20 cellular contexts compared by ENCODE assay signal in the genomic region with DNA sequence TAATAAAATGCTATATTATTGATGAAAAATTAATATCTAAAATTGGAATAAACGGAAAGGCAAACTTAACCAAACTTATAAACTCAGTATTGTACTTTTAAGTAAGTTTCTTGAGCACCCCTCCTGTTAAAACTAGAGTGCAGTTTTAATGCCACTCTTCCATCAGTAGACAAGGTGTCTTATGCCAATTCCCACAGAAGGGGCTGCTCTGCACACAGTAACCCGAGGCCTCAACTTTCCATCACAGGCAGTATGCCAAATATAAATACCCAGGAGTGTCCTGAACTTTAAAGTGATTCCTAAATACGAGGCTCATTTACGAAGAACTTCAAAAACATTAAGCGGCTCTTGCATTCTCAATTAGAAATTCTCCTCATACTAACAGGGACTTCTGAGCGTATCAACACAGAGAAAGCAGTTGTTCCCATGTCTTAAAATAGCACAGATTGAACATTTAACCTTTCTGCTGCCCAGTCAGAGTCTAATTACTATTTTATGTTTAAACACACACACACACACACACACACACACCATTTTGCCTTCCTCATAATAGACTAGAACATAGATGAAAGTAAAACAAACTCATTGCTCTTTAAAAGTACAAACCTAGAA.
DNase-seq lines count a peak whose midpoint lies in the region; ATAC-seq, FAIRE-seq and TF ChIP-seq lines count a peak whose summit lies in the region.
"Had no signal": no experiment of that assay in that cellular context is flagged by ENCODE, and none has a peak within 500 bp of the region (broad histone marks: within the 10 kb centered on the region; RNA-seq: fewer than 3 reads in every experiment).

No MANE protein-coding gene starts in this region.

- H3K36me3 ChIP-seq in endothelial cell of umbilical vein (ENCODE audit: control insufficient read depth in 2 of 2, extremely low read depth in 1 of 2, insufficient read depth in 2 of 2, low read length in 2 of 2) = no peaks in the 10 kb centered on the region
- H3K36me3 ChIP-seq: neutrophil had no signal

- H3K27ac Mint-ChIP-seq in nephron = peak overlapping the region; percentile 12 to 73 (median 48)
- H3K27ac Mint-ChIP-seq: activated CD4-positive, alpha-beta T cell treated with anti-CD3 and anti-CD28 coated beads, Interleukin-2, amount 10 ng/mL, durations not matched to agents 24 days and 14 days; activated naive CD8-positive, alpha-beta T cell treated with anti-CD3 and anti-CD28 coated beads, Interleukin-2, amount 50 U/mL, for 24 hours; activated T-cell treated with anti-CD3 and anti-CD28 coated beads, Interleukin-2, amount 50 U/mL, for 24 hours had no signal

- peaks cover under 1% of the 10 kb centered on the region for H3K27me3 Mint-ChIP-seq in nephron (ENCODE audit: low read depth)
- H3K27me3 Mint-ChIP-seq: activated CD4-positive, alpha-beta T cell treated with anti-CD3 and anti-CD28 coated beads, Interleukin-2, amount 10 ng/mL, durations not matched to agents 24 days and 14 days; activated naive CD8-positive, alpha-beta T cell treated with anti-CD3 and anti-CD28 coated beads, Interleukin-2, amount 50 U/mL, for 24 hours; activated T-cell treated with anti-CD3 and anti-CD28 coated beads, Interleukin-2, amount 50 U/mL, for 24 hours had no signal

- H2AFZ ChIP-seq in endothelial cell of umbilical vein (ENCODE audit: low read depth, low read length) = peak overlapping the region; percentile 42

- TF ChIP-seq CTCF in endothelial cell of umbilical vein (IDR thresholded peaks at IDR 0.05; ENCODE audit: extremely low read depth in 1 of 2, insufficient read depth in 1 of 2, low read depth in 1 of 2, low read length in 2 of 2) = no peak
- TF ChIP-seq CTCF in nephron (IDR thresholded peaks at IDR 0.05; ENCODE audit: unreplicated experiment in 3 of 3) = peak in 1 of 3 experiments; percentile 23

- no peak for FAIRE-seq in endothelial cell of umbilical vein (lab: Jason Lieb, UNC)

- intact Hi-C loops in endothelial cell of umbilical vein (cut with micrococcal nuclease) = no loop called here

- DNase-seq in DMS 273 treated with DMSO at 0.1 percent for 48 hours (lab: John Stamatoyannopoulos, UW) = peak; percentile 53
- DNase-seq in NCI-H2227 treated with DMSO at 0.1 percent for 48 hours (lab: John Stamatoyannopoulos, UW) = peak; percentile 56
- DNase-seq in endothelial cell of umbilical vein (ENCODE audit: low read depth, low spot score) = peak; percentile 9
- no peak for DNase-seq in epidermal melanocyte (ENCODE audit: insufficient read length, low spot score)
- DNase-seq in stimulated activated CD8-positive, alpha-beta memory T cell treated with anti-CD3 and anti-CD28 coated beads, Interleukin-4, amount 100 ng/mL, for 48 hours = no peak
- no peak for DNase-seq in activated T-cell treated with anti-CD3 and anti-CD28 coated beads for 4 hours
- DNase-seq: activated CD4-positive, alpha-beta T cell treated with anti-CD3 and anti-CD28 coated beads, Interleukin-2, amount 10 ng/mL, durations not matched to agents 24 days and 14 days; activated naive CD8-positive, alpha-beta T cell treated with anti-CD3 and anti-CD28 coated beads, Interleukin-2, amount 50 U/mL, for 24 hours; activated T-cell treated with anti-CD3 and anti-CD28 coated beads, Interleukin-2, amount 50 U/mL, for 24 hours; cortex of kidney; KBM-7; NCI-H2029; SIG-M5; T1000 had no signal

- no peak overlapping the region for H3K27ac ChIP-seq in endothelial cell of umbilical vein (ENCODE audit: insufficient read depth, low read depth, low read length)
- H3K27ac ChIP-seq: neutrophil had no signal

- dilution Hi-C loops in endothelial cell of umbilical vein (cut with MboI; ENCODE audit: extremely low pct_ligation_motif_present, low sequenced_read_pairs) = no loop called here

- no peaks in the 10 kb centered on the region for H3K4me1 ChIP-seq in endothelial cell of umbilical vein (ENCODE audit: control insufficient read depth, extremely low read depth, insufficient read depth, low read length)

- H3K9me1 ChIP-seq in endothelial cell of umbilical vein (replicated peaks; ENCODE audit: control insufficient read depth, extremely low read depth, insufficient read depth, low read length) = no peaks in the 10 kb centered on the region

- CTCF ChIA-PET in endothelial cell of umbilical vein (lab: Charles Lee) = no interaction called here

- H3K9me3 ChIP-seq in endothelial cell of umbilical vein (replicated peaks; ENCODE audit: control insufficient read depth, insufficient read depth, low read length) = no peaks in the 10 kb centered on the region
- H3K9me3 ChIP-seq: neutrophil had no signal

- no peaks in the 10 kb centered on the region for H3K27me3 ChIP-seq in endothelial cell of umbilical vein (ENCODE audit: control insufficient read depth in 2 of 2, insufficient read depth in 2 of 2, low read length in 2 of 2)
- H3K27me3 ChIP-seq: neutrophil had no signal

- H4K20me1 ChIP-seq in endothelial cell of umbilical vein (replicated peaks; ENCODE audit: control insufficient read depth, extremely low read depth, insufficient read depth, low read length) = no peaks in the 10 kb centered on the region

- H3K9me3 Mint-ChIP-seq in nephron = peaks cover 3% of the 10 kb centered on the region
- H3K9me3 Mint-ChIP-seq: activated CD4-positive, alpha-beta T cell treated with anti-CD3 and anti-CD28 coated beads, Interleukin-2, amount 10 ng/mL, durations not matched to agents 24 days and 14 days; activated T-cell treated with anti-CD3 and anti-CD28 coated beads, Interleukin-2, amount 50 U/mL, for 24 hours had no signal

- no peak overlapping the region for H3K4me2 ChIP-seq in endothelial cell of umbilical vein (ENCODE audit: insufficient read depth, low read length)

- H3K9ac ChIP-seq in endothelial cell of umbilical vein (replicated peaks; ENCODE audit: extremely low read depth, insufficient read depth, low read length) = no peak overlapping the region

- peak overlapping the region in 1 of 3 experiments; percentile 18 for H3K4me3 Mint-ChIP-seq in nephron
- H3K4me3 Mint-ChIP-seq: activated CD4-positive, alpha-beta T cell treated with anti-CD3 and anti-CD28 coated beads, Interleukin-2, amount 10 ng/mL, durations not matched to agents 24 days and 14 days; activated naive CD8-positive, alpha-beta T cell treated with anti-CD3 and anti-CD28 coated beads, Interleukin-2, amount 50 U/mL, for 24 hours; activated T-cell treated with anti-CD3 and anti-CD28 coated beads, Interleukin-2, amount 50 U/mL, for 24 hours had no signal

- ATAC-seq in GM21528 (IDR thresholded peaks at IDR 0.05; ENCODE audit: low FRiP score, unreplicated experiment) = no peak
- ATAC-seq: activated naive CD8-positive, alpha-beta T cell treated with anti-CD3 and anti-CD28 coated beads, Interleukin-2, amount 50 U/mL, for 24 hours; esophagus mucosa; HCT116 had no signal

- no TSS peak for BruUV-seq in endothelial cell of umbilical vein (replicated peaks; lab: Mats Ljungman, UMichigan)

- no peak for TF ChIP-seq POLR2A in endothelial cell of umbilical vein (IDR thresholded peaks at IDR 0.05; ENCODE audit: low read depth, low read length)

- H3K4me3 ChIP-seq in endothelial cell of umbilical vein (replicated peaks in 1 of 3; ENCODE audit: insufficient read depth in 1 of 3, low read depth in 1 of 3, low read length in 3 of 3) = no peak overlapping the region
- H3K4me3 ChIP-seq: lung had no signal

- no peaks in the 10 kb centered on the region for H3K79me2 ChIP-seq in endothelial cell of umbilical vein (ENCODE audit: control insufficient read depth, insufficient read depth, low read length)

- H3K36me3 Mint-ChIP-seq in nephron (ENCODE audit: low read depth) = peaks cover 3% of the 10 kb centered on the region

- H3K4me1 Mint-ChIP-seq in nephron = peaks cover 34% of the 10 kb centered on the region
- H3K4me1 Mint-ChIP-seq: activated CD4-positive, alpha-beta T cell treated with anti-CD3 and anti-CD28 coated beads, Interleukin-2, amount 10 ng/mL, durations not matched to agents 24 days and 14 days; activated naive CD8-positive, alpha-beta T cell treated with anti-CD3 and anti-CD28 coated beads, Interleukin-2, amount 50 U/mL, for 24 hours had no signal

- POLR2A ChIA-PET in endothelial cell of umbilical vein (lab: Charles Lee) = no interaction called here

TF ChIP-seq in endothelial cell of umbilical vein, 7 proteins besides CTCF, POLR2A, EP300 and RAD21:
- no peak for TF ChIP-seq FOS (IDR thresholded peaks at IDR 0.05; ENCODE audit: borderline replicate concordance, insufficient read depth, low read length)
- TF ChIP-seq GATA2 (IDR thresholded peaks at IDR 0.05; ENCODE audit: insufficient read depth, insufficient read length, low read depth, low read length) = no peak
- TF ChIP-seq MYC (IDR thresholded peaks at IDR 0.05; ENCODE audit: low read depth, low read length) = no peak
- no peak for TF ChIP-seq EZH2 (IDR thresholded peaks at IDR 0.05; ENCODE audit: borderline replicate concordance, low read depth, low read length, severe bottlenecking)
- TF ChIP-seq JUN (IDR thresholded peaks at IDR 0.05; ENCODE audit: borderline replicate concordance, insufficient read depth, insufficient read length, low read depth) = no peak
- TF ChIP-seq POLR2AphosphoS5 (IDR thresholded peaks at IDR 0.05; ENCODE audit: insufficient read depth, low read depth, low read length) = no peak
- TF ChIP-seq, protein P1, sequence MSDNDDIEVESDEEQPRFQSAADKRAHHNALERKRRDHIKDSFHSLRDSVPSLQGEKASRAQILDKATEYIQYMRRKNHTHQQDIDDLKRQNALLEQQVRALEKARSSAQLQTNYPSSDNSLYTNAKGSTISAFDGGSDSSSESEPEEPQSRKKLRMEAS (IDR thresholded peaks at IDR 0.05; ENCODE audit: insufficient read depth, insufficient read length) = no peak

Comparison
In these comparisons a context has a peak if more than half of its experiments do, and no peak if none do; other contexts are left out.
1. DNase-seq: peak in DMS 273 treated with DMSO at 0.1 percent for 48 hours (single experiment), NCI-H2227 treated with DMSO at 0.1 percent for 48 hours (single experiment) and endothelial cell of umbilical vein (single experiment); none in epidermal melanocyte (single experiment), stimulated activated CD8-positive, alpha-beta memory T cell treated with anti-CD3 and anti-CD28 coated beads, Interleukin-4, amount 100 ng/mL, for 48 hours (single experiment) and activated T-cell treated with anti-CD3 and anti-CD28 coated beads for 4 hours (single experiment).